Comparison of ENCODE assay signal across 8 cellular contexts in the genomic region with DNA sequence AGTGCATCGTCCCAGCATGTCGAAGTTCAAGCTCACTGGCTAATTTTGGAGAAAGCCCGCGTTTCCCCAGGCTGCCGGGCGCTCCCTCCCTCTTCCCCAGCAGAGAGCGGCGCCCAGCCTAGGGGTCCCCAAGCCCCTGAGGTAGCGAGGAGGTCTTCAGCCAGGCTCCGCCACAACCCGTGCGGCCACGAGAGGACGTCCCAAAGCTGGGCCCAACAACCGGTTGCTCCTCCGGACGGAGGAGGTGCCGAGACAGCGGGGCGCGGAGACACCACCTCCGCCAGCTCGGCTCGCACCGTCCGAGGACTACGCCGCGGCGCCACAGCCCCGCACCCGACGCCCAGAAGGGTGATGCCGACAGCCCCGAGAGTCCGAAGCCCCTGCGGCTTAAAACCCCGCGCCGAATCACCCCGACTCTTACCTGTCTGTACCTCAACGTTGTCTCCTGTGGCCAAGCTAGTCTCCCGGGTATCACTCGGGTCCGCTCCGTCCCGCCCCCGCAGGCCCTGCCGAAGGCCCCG. TPM values are rescaled to one million over a fixed set of nuclear protein-coding genes. Genes with fewer than 3 reads are reported as not detected.
DNase-seq lines count a peak whose midpoint lies in the region; ATAC-seq, FAIRE-seq and TF ChIP-seq lines count a peak whose summit lies in the region.

A gene with protein sequence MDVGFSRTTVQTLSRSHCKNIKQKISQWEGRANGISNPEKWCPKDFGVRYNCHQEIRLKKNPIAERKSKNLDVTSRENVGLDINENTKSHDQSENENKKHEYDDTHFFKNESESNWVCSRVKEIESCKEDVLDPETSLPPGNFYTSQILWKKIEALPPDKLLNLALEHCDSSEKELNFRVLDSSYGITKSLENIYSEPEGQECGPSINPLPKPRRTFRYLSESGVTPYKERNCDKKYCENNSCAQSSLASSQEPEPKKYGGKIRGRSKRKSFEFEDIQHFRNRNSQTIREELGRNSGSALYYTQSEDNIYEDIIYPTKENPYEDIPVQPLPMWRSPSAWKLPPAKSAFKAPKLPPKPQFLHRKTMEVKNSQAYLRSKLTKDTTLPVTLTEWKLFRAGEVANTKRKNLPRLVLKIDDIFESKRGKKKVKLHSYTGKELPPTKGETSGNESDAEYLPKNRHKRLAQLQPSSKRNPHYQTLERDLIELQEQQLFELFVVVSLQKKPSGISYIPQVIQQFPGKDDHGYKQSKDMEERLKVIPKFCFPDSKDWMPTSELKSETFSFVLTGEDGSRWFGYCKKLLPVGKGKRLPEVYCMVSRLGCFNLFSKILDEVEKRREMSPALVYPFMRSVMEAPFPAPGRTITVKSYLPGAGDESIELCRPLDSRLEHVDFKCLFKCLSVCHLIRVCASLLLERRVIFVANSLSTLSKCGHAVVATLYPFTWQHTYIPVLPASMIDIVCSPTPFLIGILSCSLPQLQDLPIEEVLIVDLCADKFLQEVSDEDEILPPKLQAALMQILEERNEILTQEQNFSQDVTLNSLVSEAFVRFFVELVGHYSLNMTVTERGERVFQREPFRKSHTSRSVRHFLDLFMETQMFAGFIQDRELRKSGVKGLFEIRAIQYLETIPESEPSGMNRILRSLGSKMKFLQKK (minus strand): TSS at position 488 of the 521 bp plus-strand sequence. CDS start 44,065 bp downstream, outside the sequence.

- H3K4me3 ChIP-seq in HUES64 (ENCODE audit: low read length) (peak within 1 kb of the TSS; percentile 98), bronchial epithelial cell (ENCODE audit: low read depth, low read length) (peak within 1 kb of the TSS; percentile 82), urinary bladder (ENCODE audit: low read depth, low read length) (peak within 1 kb of the TSS; percentile 60)

- H3K27me3 ChIP-seq in HUES64 (ENCODE audit: insufficient read depth, low read length) (peaks cover 65% of the 10 kb centered on the region), bronchial epithelial cell (ENCODE audit: control insufficient read depth, insufficient read depth, low read length) (no peaks in the 10 kb centered on the region)

- peaks cover 7% of the 10 kb centered on the region for H3K27me3 Mint-ChIP-seq in memory B cell

- H3K36me3 ChIP-seq in HUES64 (ENCODE audit: insufficient read depth, low read length) = no peaks in the 10 kb centered on the region
- H3K36me3 ChIP-seq in bronchial epithelial cell (ENCODE audit: control insufficient read depth, insufficient read depth, low read length) = no peaks in the 10 kb centered on the region
- no peaks in the 10 kb centered on the region for H3K36me3 ChIP-seq in urinary bladder (ENCODE audit: insufficient read depth)

- ATAC-seq in GM21619 (IDR thresholded peaks at IDR 0.05; ENCODE audit: unreplicated experiment) (peak; percentile 59), memory B cell (ENCODE audit: low read depth) (peak; percentile 61)

- peak within 1 kb of the TSS; percentile 57; the same call in 1 of the 2 replicates for H3K27ac ChIP-seq in HUES64 (ENCODE audit: low read depth, low read length)
- H3K27ac ChIP-seq in urinary bladder (ENCODE audit: low read depth) = peak within 1 kb of the TSS; percentile 85

- H3K36me3 Mint-ChIP-seq in memory B cell = no peaks in the 10 kb centered on the region

- H3K27ac Mint-ChIP-seq in memory B cell = peak within 1 kb of the TSS; percentile 59

- peak within 1 kb of the TSS; percentile 68 for H3K9ac ChIP-seq in HUES64 (ENCODE audit: low read depth, low read length)

- no peaks in the 10 kb centered on the region for H3K9me3 ChIP-seq in HUES64 (ENCODE audit: insufficient read depth, low read depth, low read length)

- in situ Hi-C loops in GM13977 (cut with MboI; ENCODE audit: low pct_unique_long_range_greater_than_20kb, low sequenced_read_pairs, unreplicated experiment) = no loop called here

- FAIRE-seq in bronchial epithelial cell (lab: Jason Lieb, UNC) = no peak

- WGBS in HUES64 = under 1% methylated on average over 50 of the region's 50 CpGs
- under 1% methylated on average over 50 of the region's 50 CpGs for WGBS in urinary bladder

- H3K9me3 Mint-ChIP-seq in memory B cell = no peaks in the 10 kb centered on the region

- H3K4me3 Mint-ChIP-seq in memory B cell = peak within 1 kb of the TSS; percentile 96

- TF ChIP-seq CTCF in GM13977 (IDR thresholded peaks at IDR 0.05; ENCODE audit: extremely low read depth, insufficient read depth, missing control alignments) = peak; percentile 37
- no peak for TF ChIP-seq CTCF in bronchial epithelial cell (IDR thresholded peaks at IDR 0.05; ENCODE audit: insufficient read depth, low read length, severe bottlenecking)

- peaks cover 5% of the 10 kb centered on the region for H3K4me1 Mint-ChIP-seq in memory B cell

- DNase-seq in GM13977 (ENCODE audit: low spot score) = no peak
- DNase-seq in bronchial epithelial cell (ENCODE audit: low read depth) = no peak
- no peak for DNase-seq in memory B cell (ENCODE audit: low spot score in 2 of 2)
- no peak for DNase-seq in GF-D8 (lab: John Stamatoyannopoulos, UW)
- no peak for DNase-seq in NCI-H2227 (lab: John Stamatoyannopoulos, UW; ENCODE audit: unreplicated experiment)

- peaks cover 7% of the 10 kb centered on the region; the same call in 1 of the 2 replicates for H3K4me1 ChIP-seq in HUES64 (ENCODE audit: insufficient read depth, low read length)
- no peaks in the 10 kb centered on the region for H3K4me1 ChIP-seq in urinary bladder (ENCODE audit: insufficient read depth)

RNA-seq across cellular contexts. Expression of the gene that starts here (rescaled TPM):
- polyA plus RNA-seq in HUES64 (2013, experiment 1 of 2) = 1.7 TPM
- 1.3 TPM for polyA plus RNA-seq in HUES64 (2013, experiment 2 of 2)
- total RNA-seq in bronchial epithelial cell (18.2 and 31.5 TPM in 2 replicates), urinary bladder (8.8 TPM)
- polyA plus RNA-seq in urinary bladder = 1.9 TPM
